8 cellular contexts compared by ENCODE assay signal in genomic region chr4:98657531-98658286, GRCh38. TPM values are rescaled to one million over a fixed set of nuclear protein-coding genes. Genes with fewer than 3 reads are reported as not detected.
DNase-seq lines count a peak whose midpoint lies in the region; TF ChIP-seq lines count a peak whose summit lies in the region.

No MANE protein-coding gene starts in this region.

- H3K9me3 Mint-ChIP-seq in CD14-positive monocyte = peaks cover 0 to 6% (median 0%) of the 10 kb centered on the region in 7 donors
- no peaks in the 10 kb centered on the region for H3K9me3 Mint-ChIP-seq in IgD-negative memory B cell

- no peaks in the 10 kb centered on the region for H3K27me3 ChIP-seq in skeletal muscle satellite cell (ENCODE audit: control insufficient read depth, insufficient read depth, low read length)

- H3K4me3 ChIP-seq in skeletal muscle satellite cell (ENCODE audit: low read length) = peak overlapping the region; percentile 81

- TF ChIP-seq CTCF in CD14-positive monocyte (IDR thresholded peaks at IDR 0.05) = no peak
- no peak for TF ChIP-seq CTCF in GM20000 (IDR thresholded peaks at IDR 0.05; ENCODE audit: extremely low read depth, missing control alignments)

- intact Hi-C loops in CD14-positive monocyte (cut with micrococcal nuclease) = no loop called here

- no peaks in the 10 kb centered on the region for H3K9me3 ChIP-seq in skeletal muscle satellite cell (replicated peaks; ENCODE audit: low read length)

- H3K27ac Mint-ChIP-seq in CD14-positive monocyte (peak overlapping the region in 1 of 7 donors; percentile 10), IgD-negative memory B cell (peak overlapping the region; percentile 13 to 59 (median 17))

- peak overlapping the region; percentile 83 for H3K4me2 ChIP-seq in skeletal muscle satellite cell (ENCODE audit: low read length)

- H3K9ac ChIP-seq in skeletal muscle satellite cell (ENCODE audit: low read depth, low read length) = peak overlapping the region; percentile 95

- H3K4me3 Mint-ChIP-seq in CD14-positive monocyte = peak overlapping the region; percentile 80 to 99
- peak overlapping the region; percentile 91 to 99 (median 97) for H3K4me3 Mint-ChIP-seq in IgD-negative memory B cell

- H3K4me1 Mint-ChIP-seq in CD14-positive monocyte (peaks cover 25% of the 10 kb centered on the region), IgD-negative memory B cell (peaks cover 27 to 46% (median 29%) of the 10 kb centered on the region in 3 donors)

- H3K36me3 Mint-ChIP-seq in CD14-positive monocyte (peaks cover 0 to 3% of the 10 kb centered on the region in 2 donors), IgD-negative memory B cell (peaks cover 2% of the 10 kb centered on the region)

- no peaks in the 10 kb centered on the region for H3K36me3 ChIP-seq in skeletal muscle satellite cell (ENCODE audit: insufficient read depth, low read length)

- peaks cover 52% of the 10 kb centered on the region for H3K4me1 ChIP-seq in skeletal muscle satellite cell (ENCODE audit: control insufficient read depth, insufficient read depth, low read length)

- no peak for DNase-seq in CD14-positive monocyte (ENCODE audit: low spot score)
- peak; percentile 26 for DNase-seq in GM20000 (ENCODE audit: low spot score)
- peak in 3 of 5 donors; percentile 14 to 69 (median 22) for DNase-seq in T-helper 1 cell
- DNase-seq in T47D (ENCODE audit: low read depth in 1 of 2, low spot score in 1 of 2) = peak; percentile 12 to 41
- peak; percentile 70 for DNase-seq in iPS-NIHi11 (ENCODE audit: low spot score)
- no peak for DNase-seq in NCI-H226

- in situ Hi-C loops in T47D (cut with HindIII; ENCODE audit: low pct_unique_long_range_greater_than_20kb, low sequenced_read_pairs) = no loop called here

- H3K27me3 Mint-ChIP-seq in CD14-positive monocyte (ENCODE audit: low read depth in 3 of 3) = peaks cover 38 to 49% (median 46%) of the 10 kb centered on the region in 3 donors
- peaks cover 8% of the 10 kb centered on the region for H3K27me3 Mint-ChIP-seq in IgD-negative memory B cell

RNA-seq across cellular contexts. Expression of gene TSPAN5, which starts 0.7 kb away (rescaled TPM):
- 1 to 10 TPM in 1 of 2 donors, under 1 TPM in 1; 0.13 to 1.1 TPM for polyA plus RNA-seq in CD14-positive monocyte
- 7.6 TPM for polyA plus RNA-seq in IgD-negative memory B cell
- 47.4 and 51.3 TPM in 2 replicates for total RNA-seq in skeletal muscle satellite cell (2012; rRNA removed)

Comparison
In these comparisons a context has a peak if more than half of its experiments do, and no peak if none do; other contexts are left out.
1. DNase-seq: peak in GM20000 (single experiment), T-helper 1 cell (3 of 5), T47D (2 of 2) and iPS-NIHi11 (single experiment); none in CD14-positive monocyte (single experiment) and NCI-H226 (single experiment).